1 cellular context compared by ENCODE assay signal in genomic region chr4:46837639-46838038, GRCh38.
TF ChIP-seq lines count a peak whose summit lies in the region.

No MANE protein-coding gene starts in this region.

TF ChIP-seq in liver, 16 proteins besides CTCF, POLR2A, EP300 and RAD21 (continued from another document):
- TF ChIP-seq FOXA1 (IDR thresholded peaks at IDR 0.05) (no peak), ATF3 (IDR thresholded peaks at IDR 0.05) (no peak)
